In genomic region chr1:1399187-1399869, GRCh38 we compare ENCODE assay signal across 1 cellular context.
TF ChIP-seq lines count a peak whose summit lies in the region.

Gene CCNL2, minus strand, starts transcription at chr1:1399335. Its CDS starts 29 bp downstream, at chr1:1399306.

TF ChIP-seq in SK-N-SH, 30 proteins besides CTCF, POLR2A, EP300 and RAD21 (continued from another document):
- TF ChIP-seq ZBTB33 (IDR thresholded peaks at IDR 0.05; ENCODE audit: borderline replicate concordance, low read depth), result peak; percentile 80
- peak; percentile 91 for TF ChIP-seq IRF3 (IDR thresholded peaks at IDR 0.05; ENCODE audit: low read depth, low read length)
- TF ChIP-seq JUND (IDR thresholded peaks at IDR 0.05), result no peak
- TF ChIP-seq NRF1 (IDR thresholded peaks at IDR 0.05; ENCODE audit: low read depth, low read length), result peak; percentile 52
- TF ChIP-seq FOXM1 (IDR thresholded peaks at IDR 0.05; ENCODE audit: low read depth), result no peak
- TF ChIP-seq RCOR1 (IDR thresholded peaks at IDR 0.05; ENCODE audit: low read length), result no peak
- TF ChIP-seq NFIC (IDR thresholded peaks at IDR 0.05; ENCODE audit: borderline replicate concordance), result no peak
- TF ChIP-seq TEAD4 (IDR thresholded peaks at IDR 0.05; ENCODE audit: borderline replicate concordance, insufficient read depth), result no peak
- TF ChIP-seq USF1 (IDR thresholded peaks at IDR 0.05; ENCODE audit: borderline replicate concordance, low read depth), result no peak
- peak; percentile 100 for TF ChIP-seq PBX3 (IDR thresholded peaks at IDR 0.05)
